In genomic region chr5:176538505-176538806, GRCh38 we compare ENCODE assay signal across 2 cellular contexts.
TF ChIP-seq lines count a peak whose summit lies in the region.

No MANE protein-coding gene starts in this region.

TF ChIP-seq in GM23338, 12 proteins besides CTCF, POLR2A, EP300 and RAD21:
- no peak for TF ChIP-seq NANOG (IDR thresholded peaks at IDR 0.05; ENCODE audit: borderline replicate concordance)
- TF ChIP-seq EZH2 (IDR thresholded peaks at IDR 0.05; ENCODE audit: low read depth, unreplicated experiment): no peak
- TF ChIP-seq ZNF331 (CRISPR knock-in tag; IDR thresholded peaks at IDR 0.05; ENCODE audit: low read depth): no peak
- TF ChIP-seq ZNF462 (CRISPR knock-in tag; IDR thresholded peaks at IDR 0.05): no peak
- TF ChIP-seq EZH2phosphoT487 (IDR thresholded peaks at IDR 0.05; ENCODE audit: unreplicated experiment): no peak
- TF ChIP-seq POLR2AphosphoS5 (IDR thresholded peaks at IDR 0.05; ENCODE audit: low read depth): no peak
- TF ChIP-seq JUNB (IDR thresholded peaks at IDR 0.05; ENCODE audit: unreplicated experiment): no peak
- no peak for TF ChIP-seq STAT1 (IDR thresholded peaks at IDR 0.05; ENCODE audit: unreplicated experiment)
- no peak for TF ChIP-seq CREB1 (CRISPR knock-in tag; IDR thresholded peaks at IDR 0.05; ENCODE audit: low read depth)
- TF ChIP-seq ZNF114 (CRISPR knock-in tag; IDR thresholded peaks at IDR 0.05): no peak
- no peak for TF ChIP-seq REST (IDR thresholded peaks at IDR 0.05; ENCODE audit: unreplicated experiment)
- no peak for TF ChIP-seq ETS1 (IDR thresholded peaks at IDR 0.05)

TF ChIP-seq in H1, 55 proteins besides CTCF, POLR2A, EP300 and RAD21:
- TF ChIP-seq NANOG (IDR thresholded peaks at IDR 0.05; ENCODE audit: insufficient read depth, low read depth, low read length, poor library complexity, severe bottlenecking) (no peak), RBBP5 (IDR thresholded peaks at IDR 0.05; ENCODE audit: borderline replicate concordance, low read depth, low read length) (no peak), TEAD4 (IDR thresholded peaks at IDR 0.05; ENCODE audit: low read depth, low read length) (no peak), CBX5 (IDR thresholded peaks at IDR 0.05; ENCODE audit: low read depth, low read length) (no peak), SP1 (IDR thresholded peaks at IDR 0.05; ENCODE audit: low read depth, low read length) (no peak), SUZ12 (IDR thresholded peaks at IDR 0.05; ENCODE audit: low read length) (no peak), SP2 (IDR thresholded peaks at IDR 0.05; ENCODE audit: low read length) (no peak), KDM1A (IDR thresholded peaks at IDR 0.05; ENCODE audit: borderline replicate concordance, low read length) (no peak), POU5F1 (IDR thresholded peaks at IDR 0.05; ENCODE audit: low read depth, low read length) (no peak), BACH1 (IDR thresholded peaks at IDR 0.05; ENCODE audit: low read length) (no peak)
